ENCODE assay signal across 20 cellular contexts in genomic region chrX:53091354-53091753, GRCh38. TPM values are rescaled to one million over a fixed set of nuclear protein-coding genes. Genes with fewer than 3 reads are reported as not detected.
DNase-seq lines count a peak whose midpoint lies in the region; ATAC-seq, FAIRE-seq and TF ChIP-seq lines count a peak whose summit lies in the region.
"Had no signal": no experiment of that assay in that cellular context is flagged by ENCODE, and none has a peak within 500 bp of the region (broad histone marks: within the 10 kb centered on the region; RNA-seq: fewer than 3 reads in every experiment).

No MANE protein-coding gene starts in this region.

- intact Hi-C loops in PC-3 (cut with micrococcal nuclease) (no loop called here), spleen (cut with DNase I; ENCODE audit: low total_unique reads) (no loop called here)

- H3K79me2 ChIP-seq in PC-3 (ENCODE audit: low read length) (peaks cover 18% of the 10 kb centered on the region), Karpas-422 (ENCODE audit: low read length) (peaks cover 19% of the 10 kb centered on the region)

- TF ChIP-seq POLR2A in spleen (IDR thresholded peaks at IDR 0.05): no peak

- H3K27ac ChIP-seq in PC-3 (ENCODE audit: low read length) (no peak overlapping the region), lung (ENCODE audit: low read depth in 1 of 2, low read length in 1 of 2) (peak overlapping the region in 1 of 2 donors; percentile 17), spleen (no peak overlapping the region), Karpas-422 (ENCODE audit: low read length) (no peak overlapping the region)
- H3K27ac ChIP-seq: BLaER1 treated with 17β-estradiol and CSF1 and Interleukin-3, amounts not matched to agents 10 nM and 100 nM; HL-60 had no signal

- ATAC-seq in PC-3 (no peak), lung (ENCODE audit: insufficient read depth, low FRiP score) (no peak), HG02610 (IDR thresholded peaks at IDR 0.05; ENCODE audit: unreplicated experiment) (no peak)
- ATAC-seq: CD8-positive, alpha-beta T cell; GM23338 had no signal

- CTCF ChIA-PET in PC-3 (lab: Charles Lee): no interaction called here

- H3K4me1 ChIP-seq in PC-3 (ENCODE audit: insufficient read depth, low read length) (peaks cover 19% of the 10 kb centered on the region), lung (ENCODE audit: control insufficient read depth in 2 of 2, insufficient read depth in 2 of 2, low read length in 2 of 2) (peaks cover 0 to 2% of the 10 kb centered on the region in 2 donors), spleen (peaks cover 0 to 56% (median 24%) of the 10 kb centered on the region in 6 donors), Karpas-422 (ENCODE audit: low read length) (peaks cover 19% of the 10 kb centered on the region)

- no peaks in the 10 kb centered on the region for H3F3A ChIP-seq in PC-3 (ENCODE audit: low read length, unreplicated experiment)

- no peak overlapping the region for H3K4me3 ChIP-seq in PC-3 (ENCODE audit: low read length)
- no peak overlapping the region for H3K4me3 ChIP-seq in bronchial epithelial cell (ENCODE audit: low read depth, low read length)
- no peak overlapping the region for H3K4me3 ChIP-seq in lung
- no peak overlapping the region for H3K4me3 ChIP-seq in spleen
- H3K4me3 ChIP-seq in Karpas-422 (ENCODE audit: low read length): no peak overlapping the region
- H3K4me3 ChIP-seq: BLaER1 treated with 17β-estradiol and CSF1 and Interleukin-3, amounts not matched to agents 10 nM and 100 nM; GM23338 had no signal

- H3K9ac ChIP-seq in PC-3 (ENCODE audit: low read length) (no peak overlapping the region), Karpas-422 (ENCODE audit: low read length) (no peak overlapping the region)
- H3K9ac ChIP-seq: BLaER1 treated with 17β-estradiol and CSF1 and Interleukin-3, amounts not matched to agents 10 nM and 100 nM had no signal

- no TSS peak for BruUV-seq in PC-3 (replicated peaks; lab: Mats Ljungman, UMichigan)

- H3K9me3 ChIP-seq in PC-3 (ENCODE audit: low read length) (no peaks in the 10 kb centered on the region), lung (ENCODE audit: control insufficient read depth in 2 of 2, insufficient read depth in 1 of 2, low read length in 1 of 2) (no peaks in the 10 kb centered on the region), spleen (no peaks in the 10 kb centered on the region), Karpas-422 (ENCODE audit: low read length) (no peaks in the 10 kb centered on the region)

- H2AFZ ChIP-seq in PC-3 (ENCODE audit: low read length) (0 out of 2 replicates have a peak overlapping the region, but pooled peaks have one; percentile 9), Karpas-422 (ENCODE audit: low read length) (no peak overlapping the region)
- H2AFZ ChIP-seq: GM23338 had no signal

- H4K20me1 ChIP-seq in PC-3 (ENCODE audit: low read length) (no peaks in the 10 kb centered on the region), Karpas-422 (ENCODE audit: insufficient read depth, low read depth, low read length) (no peaks in the 10 kb centered on the region)

- POLR2A ChIA-PET in PC-3 (lab: Charles Lee; ENCODE audit: unreplicated experiment): no interaction called here

- no peak for FAIRE-seq in bronchial epithelial cell (lab: Jason Lieb, UNC)
- FAIRE-seq: GM12892, GM18507, H54 had no signal

- no peak for DNase-seq in PC-3
- peak; percentile 57 for DNase-seq in bronchial epithelial cell (ENCODE audit: low read depth)
- DNase-seq in lung (ENCODE audit: low spot score): peak; percentile 61
- peak; percentile 44 for DNase-seq in spleen
- no peak for DNase-seq in Karpas-422
- DNase-seq in activated T-cell treated with anti-CD3 and anti-CD28 coated beads, Interleukin-2, amount 50 U/mL, for 1 hour: no peak
- DNase-seq: COR-L47, DMS 273 treated with DMSO at 0.1 percent for 48 hours, DMS79, GDM1, HCEC 1CT had no signal

- H3K27me3 ChIP-seq in PC-3 (ENCODE audit: low read length) (no peaks in the 10 kb centered on the region), bronchial epithelial cell (ENCODE audit: control insufficient read depth, insufficient read depth, low read length) (no peaks in the 10 kb centered on the region), lung (ENCODE audit: control insufficient read depth, insufficient read depth) (peaks cover 3% of the 10 kb centered on the region), spleen (replicated peaks in 1 of 7) (no peaks in the 10 kb centered on the region), Karpas-422 (ENCODE audit: low read length) (no peaks in the 10 kb centered on the region)

- no peaks in the 10 kb centered on the region for H3K9me2 ChIP-seq in PC-3 (replicated peaks; ENCODE audit: low read length)
- H3K9me2 ChIP-seq in Karpas-422 (replicated peaks; ENCODE audit: insufficient read depth, low read length): no peaks in the 10 kb centered on the region

- TF ChIP-seq CTCF in PC-3 (conservative IDR thresholded peaks at IDR 0.05; ENCODE audit: low read depth, low read length): no peak
- TF ChIP-seq CTCF in bronchial epithelial cell (IDR thresholded peaks at IDR 0.05; ENCODE audit: insufficient read depth, low read length, severe bottlenecking): no peak
- no peak for TF ChIP-seq CTCF in lung (IDR thresholded peaks at IDR 0.05; ENCODE audit: control extremely low read depth, extremely low read depth)
- TF ChIP-seq CTCF in spleen (IDR thresholded peaks at IDR 0.05 in 8 of 11, conservative IDR thresholded peaks at IDR 0.05 in 3 of 11): no peak

- H3K36me3 ChIP-seq in PC-3 (ENCODE audit: low read depth, low read length): no peaks in the 10 kb centered on the region; the same call in 1 of the 2 replicates
- no peaks in the 10 kb centered on the region for H3K36me3 ChIP-seq in bronchial epithelial cell (ENCODE audit: control insufficient read depth, insufficient read depth, low read length)
- H3K36me3 ChIP-seq in lung (ENCODE audit: control insufficient read depth in 2 of 2, insufficient read depth in 2 of 2, low read length in 2 of 2): peaks cover 0 to 3% of the 10 kb centered on the region in 2 donors
- H3K36me3 ChIP-seq in spleen: peaks cover 0 to 15% (median 0%) of the 10 kb centered on the region in 6 donors
- no peaks in the 10 kb centered on the region for H3K36me3 ChIP-seq in Karpas-422 (ENCODE audit: insufficient read depth, low read length)

- WGBS in lung, 2 donors: 71 to 93% methylated on average over 2 of the region's 2 CpGs
- 66 to 100% (median 93%) methylated on average over 1 to 2 of the region's 2 CpGs for WGBS in spleen, 5 donors

- H3K4me2 ChIP-seq in PC-3 (ENCODE audit: low read length) (no peak overlapping the region), Karpas-422 (ENCODE audit: low read depth, low read length, poor library complexity, severe bottlenecking) (no peak overlapping the region)
- H3K4me2 ChIP-seq: BLaER1 treated with 17β-estradiol and CSF1 and Interleukin-3, amounts not matched to agents 10 nM and 100 nM; GM23338 had no signal

RNA-seq across cellular contexts. Expression of gene KANTR, which starts 2.6 kb away (rescaled TPM):
- total RNA-seq in PC-3 (2014; rRNA removed) (9.3 and 9.7 TPM in 2 replicates), bronchial epithelial cell (4.5 and 5.5 TPM in 2 replicates), lung (10 to 100 TPM; 10.7 to 30.5 TPM), spleen (10 to 100 TPM; 14.0 to 34.5 (median 19.3) TPM)
- polyA plus RNA-seq in lung (1 to 10 TPM; 1.4 to 8.6 TPM), spleen (1 to 10 TPM; 4.4 to 8.4 (median 6.1) TPM)
- total RNA-seq in Karpas-422 (2014; rRNA removed; shearing (Covaris generic); ENCODE audit: low replicate concordance): 14.3 and 27.9 TPM in 2 replicates

RNA-seq across cellular contexts. Expression of gene TSPYL2, which starts 9.2 kb away (rescaled TPM):
- total RNA-seq in PC-3 (2014; rRNA removed) (22.4 and 23.2 TPM in 2 replicates), bronchial epithelial cell (8.7 and 12.9 TPM in 2 replicates), lung (10 to 100 TPM; 20.8 to 44.0 TPM), spleen (10 to 100 TPM; 28.6 to 60.0 (median 51.7) TPM)
- polyA plus RNA-seq in lung (10 to 100 TPM; 29.5 to 66.2 TPM), spleen (10 to 100 TPM; 35.6 to 65.8 (median 58.6) TPM)
- total RNA-seq in Karpas-422 (2014; rRNA removed; shearing (Covaris generic); ENCODE audit: low replicate concordance): 44.6 and 68.5 TPM in 2 replicates

RNA-seq across cellular contexts. Expression of gene GPR173, which starts 42.8 kb away (rescaled TPM):
- total RNA-seq in PC-3 (2014; rRNA removed): 1.6 and 2.2 TPM in 2 replicates
- under 0.01 TPM in 1 of 2 replicates, not detected in the other for total RNA-seq in bronchial epithelial cell
- total RNA-seq in lung: 1 to 10 TPM; 3.1 to 4.6 TPM
- under 1 TPM; 0.94 to 0.96 TPM for polyA plus RNA-seq in lung
- 1 to 10 TPM; 1.8 to 4.4 (median 2.8) TPM for total RNA-seq in spleen
- 1 to 10 TPM in 1 of 3 donors, under 1 TPM in 2; 0.44 to 1.1 (median 0.83) TPM for polyA plus RNA-seq in spleen
- total RNA-seq in Karpas-422 (2014; rRNA removed; shearing (Covaris generic); ENCODE audit: low replicate concordance): 0.36 and 0.71 TPM in 2 replicates
- total RNA-seq: B cell had no signal

Comparison
In these comparisons a context has a peak if more than half of its experiments do, and no peak if none do; other contexts are left out.
1. DNase-seq: peak in bronchial epithelial cell (single experiment), lung (single experiment) and spleen (single experiment); none in PC-3 (single experiment), Karpas-422 (single experiment) and activated T-cell treated with anti-CD3 and anti-CD28 coated beads, Interleukin-2, amount 50 U/mL, for 1 hour (single experiment).